In the genomic region with DNA sequence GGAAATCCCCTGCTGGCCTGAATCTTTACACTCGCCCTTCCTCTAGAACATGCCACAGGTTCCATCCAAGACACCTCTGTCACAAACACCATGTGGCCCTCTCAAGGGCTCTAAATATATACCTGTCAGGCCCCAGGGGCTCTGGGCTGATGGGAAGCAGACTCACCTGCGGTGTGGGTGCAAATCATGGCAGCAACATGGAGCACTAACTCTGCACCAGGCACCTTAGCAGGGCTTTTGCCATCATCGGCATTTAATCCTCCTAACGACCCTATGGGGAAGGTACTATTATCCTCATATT, we compare ENCODE assay signal across 16 cellular contexts.
"Had no signal": no experiment of that assay in that cellular context is flagged by ENCODE, and none has a peak within 500 bp of the region (broad histone marks: within the 10 kb centered on the region; RNA-seq: fewer than 3 reads in every experiment).

No MANE protein-coding gene starts in this region.

- H3K4me3 ChIP-seq: dorsolateral prefrontal cortex, pancreas, stomach had no signal

- H3K36me3 ChIP-seq: neutrophil, pancreas, stomach, WERI-Rb-1 had no signal

- H3K9me3 ChIP-seq: pancreas, stomach had no signal

- ATAC-seq: natural killer cell, pancreas, T-helper 17 cell had no signal

- H3K27me3 ChIP-seq: dorsolateral prefrontal cortex, pancreas, stomach had no signal

- H3K27ac ChIP-seq: dorsolateral prefrontal cortex, neutrophil, WERI-Rb-1 had no signal

- DNase-seq: activated CD4-positive, alpha-beta T cell treated with anti-CD3 and anti-CD28 coated beads for 1 hour; activated gamma-delta T cell treated with Interleukin-2 at 50 U/mL for 16 hours; activated naive CD8-positive, alpha-beta T cell treated with anti-CD3 and anti-CD28 coated beads for 36 hours; activated T-cell treated with anti-CD3 and anti-CD28 coated beads for 4 hours; amniotic stem cell; dorsolateral prefrontal cortex; foreskin melanocyte; kidney glomerular epithelial cell; natural killer cell; pancreas; small intestine; stimulated activated CD4-positive, alpha-beta T cell treated with anti-CD3 and anti-CD28 coated beads, Interleukin-4, amount 100 ng/mL, for 1 hour; stomach; T-helper 17 cell; WERI-Rb-1 had no signal
